In the genomic region with DNA sequence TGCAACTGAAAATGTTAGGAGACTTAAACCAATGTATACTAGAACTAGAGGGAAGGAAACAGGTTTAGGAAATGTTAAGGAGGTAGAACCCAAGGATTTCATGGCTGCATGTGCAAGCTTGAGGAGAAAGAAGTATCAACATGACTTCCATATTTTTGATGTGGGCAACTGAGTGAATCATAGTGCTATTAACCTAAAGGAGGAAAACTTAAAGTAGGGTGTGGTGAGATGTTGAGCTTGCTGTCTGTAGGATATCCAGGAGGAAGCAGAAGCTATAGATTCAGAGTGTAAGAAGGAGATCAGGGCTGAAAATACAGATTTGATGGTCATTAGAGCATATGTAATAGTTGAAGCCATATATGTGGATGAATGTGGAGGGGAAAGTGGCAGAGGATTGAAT, we compare ENCODE assay signal across 22 cellular contexts. TPM values are rescaled to one million over a fixed set of nuclear protein-coding genes. Genes with fewer than 3 reads are reported as not detected.
DNase-seq lines count a peak whose midpoint lies in the region; ATAC-seq, FAIRE-seq and TF ChIP-seq lines count a peak whose summit lies in the region.
"Had no signal": no experiment of that assay in that cellular context is flagged by ENCODE, and none has a peak within 500 bp of the region (broad histone marks: within the 10 kb centered on the region; RNA-seq: fewer than 3 reads in every experiment).

No MANE protein-coding gene starts in this region.

- H3K27ac ChIP-seq in neutrophil, result peak overlapping the region; percentile 45
- H3K27ac ChIP-seq: esophagus muscularis mucosa, thyroid gland had no signal

- no peaks in the 10 kb centered on the region for H3K36me3 ChIP-seq in bronchial epithelial cell (ENCODE audit: control insufficient read depth, insufficient read depth, low read length)
- H3K36me3 ChIP-seq in neutrophil, result no peaks in the 10 kb centered on the region
- H3K36me3 ChIP-seq: esophagus muscularis mucosa, thyroid gland had no signal

- H3K27ac Mint-ChIP-seq in activated T-cell treated with anti-CD3 and anti-CD28 coated beads, Interleukin-2, amount 50 U/mL, for 72 hours, result peak overlapping the region; percentile 3
- H3K27ac Mint-ChIP-seq in IgD-negative memory B cell, result peak overlapping the region in 2 of 3 donors; percentile 4 to 15
- H3K27ac Mint-ChIP-seq: nephron; progenitor cell of endocrine pancreas; stimulated activated memory B cell treated with anti-CD40 and anti-IgM and Interleukin-4, amounts not matched to agents 10 μg/mL and 1 μg/mL and 100 μg/mL, for 72 hours had no signal

- no peaks in the 10 kb centered on the region for H3K9me3 Mint-ChIP-seq in activated T-cell treated with anti-CD3 and anti-CD28 coated beads, Interleukin-2, amount 50 U/mL, for 72 hours
- no peaks in the 10 kb centered on the region for H3K9me3 Mint-ChIP-seq in IgD-negative memory B cell
- H3K9me3 Mint-ChIP-seq: CD14-positive monocyte, nephron had no signal

- peaks cover 14 to 53% of the 10 kb centered on the region in 2 donors for H3K36me3 Mint-ChIP-seq in activated T-cell treated with anti-CD3 and anti-CD28 coated beads, Interleukin-2, amount 50 U/mL, for 72 hours (ENCODE audit: insufficient read depth in 2 of 2)
- peaks cover 2% of the 10 kb centered on the region for H3K36me3 Mint-ChIP-seq in IgD-negative memory B cell

- H3K27me3 Mint-ChIP-seq in activated T-cell treated with anti-CD3 and anti-CD28 coated beads, Interleukin-2, amount 50 U/mL, for 72 hours (ENCODE audit: low read depth), result no peaks in the 10 kb centered on the region
- H3K27me3 Mint-ChIP-seq in IgD-negative memory B cell, result no peaks in the 10 kb centered on the region
- H3K27me3 Mint-ChIP-seq: progenitor cell of endocrine pancreas; stimulated activated memory B cell treated with anti-CD40 and anti-IgM and Interleukin-4, amounts not matched to agents 10 μg/mL and 1 μg/mL and 100 μg/mL, for 72 hours had no signal

- no peak for ATAC-seq in activated T-cell treated with anti-CD3 and anti-CD28 coated beads, Interleukin-2, amount 50 U/mL, for 72 hours (replicated peaks in 1 of 2)
- no peak for ATAC-seq in GM18873 (IDR thresholded peaks at IDR 0.05; ENCODE audit: low FRiP score, unreplicated experiment)
- ATAC-seq: HCT116; stimulated activated memory B cell treated with anti-CD40 and anti-IgM and Interleukin-4, amounts not matched to agents 10 μg/mL and 1 μg/mL and 100 μg/mL, for 72 hours had no signal

- no peak for FAIRE-seq in bronchial epithelial cell (lab: Jason Lieb, UNC)

- no peak overlapping the region for H3K4me3 Mint-ChIP-seq in activated T-cell treated with anti-CD3 and anti-CD28 coated beads, Interleukin-2, amount 50 U/mL, for 72 hours
- no peak overlapping the region for H3K4me3 Mint-ChIP-seq in IgD-negative memory B cell
- H3K4me3 Mint-ChIP-seq: CD14-positive monocyte; nephron; stimulated activated memory B cell treated with anti-CD40 and anti-IgM and Interleukin-4, amounts not matched to agents 10 μg/mL and 1 μg/mL and 100 μg/mL, for 72 hours had no signal

- peaks cover 23 to 25% of the 10 kb centered on the region in 2 experiments for H3K4me1 ChIP-seq in neutrophil (ENCODE audit: control insufficient read depth in 1 of 2, insufficient read depth in 1 of 2, low read depth in 1 of 2, low read length in 1 of 2)
- H3K4me1 ChIP-seq: esophagus muscularis mucosa, thyroid gland had no signal

- H3K4me3 ChIP-seq in bronchial epithelial cell (ENCODE audit: low read depth, low read length) (no peak overlapping the region), neutrophil (ENCODE audit: low read depth in 1 of 2, low read length in 1 of 2) (no peak overlapping the region)
- H3K4me3 ChIP-seq: esophagus muscularis mucosa, thyroid gland had no signal

- no peaks in the 10 kb centered on the region for H3K9me3 ChIP-seq in neutrophil
- H3K9me3 ChIP-seq: esophagus muscularis mucosa, thyroid gland had no signal

- no peaks in the 10 kb centered on the region for H3K27me3 ChIP-seq in bronchial epithelial cell (ENCODE audit: control insufficient read depth, insufficient read depth, low read length)
- no peaks in the 10 kb centered on the region for H3K27me3 ChIP-seq in neutrophil
- H3K27me3 ChIP-seq: esophagus muscularis mucosa, thyroid gland had no signal

- DNase-seq in activated T-cell treated with anti-CD3 and anti-CD28 coated beads, Interleukin-2, amount 50 U/mL, for 72 hours, result no peak
- DNase-seq in activated T-cell treated with anti-CD3 and anti-CD28 coated beads, Interleukin-2, amount 50 U/mL, for 1 hour, result no peak
- DNase-seq in bronchial epithelial cell (ENCODE audit: low read depth), result peak; percentile 42
- no peak for DNase-seq in stimulated activated CD4-positive, alpha-beta T cell treated with anti-CD3 and anti-CD28 coated beads, Interleukin-2, amount 100 ng/mL, for 48 hours
- DNase-seq in CD1c-positive myeloid dendritic cell (ENCODE audit: extremely low spot score), result no peak
- DNase-seq: activated gamma-delta T cell; aorta; DMS53; effector CD8-positive, alpha-beta T cell; NCI-H1105; NCI-H2081 treated with DMSO at 0.1 percent for 48 hours; NCI-H446 treated with DMSO at 0.1 percent for 48 hours; thyroid gland had no signal

- peaks cover 39% of the 10 kb centered on the region for H3K4me1 Mint-ChIP-seq in activated T-cell treated with anti-CD3 and anti-CD28 coated beads, Interleukin-2, amount 50 U/mL, for 72 hours (ENCODE audit: low read depth)
- peaks cover 22 to 30% (median 25%) of the 10 kb centered on the region in 3 donors for H3K4me1 Mint-ChIP-seq in IgD-negative memory B cell
- H3K4me1 Mint-ChIP-seq: nephron had no signal

- TF ChIP-seq CTCF in bronchial epithelial cell (IDR thresholded peaks at IDR 0.05; ENCODE audit: insufficient read depth, low read length, severe bottlenecking) (no peak), neutrophil (IDR thresholded peaks at IDR 0.05) (no peak)

RNA-seq across cellular contexts. Expression of gene NDC80, which starts 31.5 kb away (rescaled TPM):
- total RNA-seq in activated T-cell treated with anti-CD3 and anti-CD28 coated beads, Interleukin-2, amount 50 U/mL, for 72 hours, result 100 to 1,000 TPM in 1 of 2 donors, 10 to 100 TPM in 1; 82.0 to 113 TPM
- polyA plus RNA-seq in IgD-negative memory B cell, result 2.5 TPM
- 0.26 and 0.51 TPM in 2 replicates for total RNA-seq in bronchial epithelial cell
- polyA plus RNA-seq: CD14-positive monocyte had no signal

RNA-seq across cellular contexts. Expression of gene METTL4, which starts 31.5 kb away (rescaled TPM):
- 10 to 100 TPM; 23.1 to 28.3 TPM for total RNA-seq in activated T-cell treated with anti-CD3 and anti-CD28 coated beads, Interleukin-2, amount 50 U/mL, for 72 hours
- polyA plus RNA-seq in IgD-negative memory B cell, result 11.6 TPM
- total RNA-seq in bronchial epithelial cell, result 8.2 and 11.0 TPM in 2 replicates

RNA-seq across cellular contexts. Expression of gene SMCHD1, which starts 52.7 kb away (rescaled TPM):
- total RNA-seq in activated T-cell treated with anti-CD3 and anti-CD28 coated beads, Interleukin-2, amount 50 U/mL, for 72 hours, result 100 to 1,000 TPM; 103 to 137 TPM
- polyA plus RNA-seq in IgD-negative memory B cell, result 54.0 TPM
- total RNA-seq in bronchial epithelial cell, result 42.1 and 45.3 TPM in 2 replicates

Comparison
In these comparisons a context has a peak if more than half of its experiments do, and no peak if none do; other contexts are left out.
1. RNA of gene NDC80, which starts 31.5 kb away (total RNA-seq): 82.0 to 113 TPM in activated T-cell treated with anti-CD3 and anti-CD28 coated beads, Interleukin-2, amount 50 U/mL, for 72 hours; 0.26 to 0.51 TPM in bronchial epithelial cell; every median in the first group is over 10 times any median in the second.